8 cellular contexts compared by ENCODE assay signal in the genomic region with DNA sequence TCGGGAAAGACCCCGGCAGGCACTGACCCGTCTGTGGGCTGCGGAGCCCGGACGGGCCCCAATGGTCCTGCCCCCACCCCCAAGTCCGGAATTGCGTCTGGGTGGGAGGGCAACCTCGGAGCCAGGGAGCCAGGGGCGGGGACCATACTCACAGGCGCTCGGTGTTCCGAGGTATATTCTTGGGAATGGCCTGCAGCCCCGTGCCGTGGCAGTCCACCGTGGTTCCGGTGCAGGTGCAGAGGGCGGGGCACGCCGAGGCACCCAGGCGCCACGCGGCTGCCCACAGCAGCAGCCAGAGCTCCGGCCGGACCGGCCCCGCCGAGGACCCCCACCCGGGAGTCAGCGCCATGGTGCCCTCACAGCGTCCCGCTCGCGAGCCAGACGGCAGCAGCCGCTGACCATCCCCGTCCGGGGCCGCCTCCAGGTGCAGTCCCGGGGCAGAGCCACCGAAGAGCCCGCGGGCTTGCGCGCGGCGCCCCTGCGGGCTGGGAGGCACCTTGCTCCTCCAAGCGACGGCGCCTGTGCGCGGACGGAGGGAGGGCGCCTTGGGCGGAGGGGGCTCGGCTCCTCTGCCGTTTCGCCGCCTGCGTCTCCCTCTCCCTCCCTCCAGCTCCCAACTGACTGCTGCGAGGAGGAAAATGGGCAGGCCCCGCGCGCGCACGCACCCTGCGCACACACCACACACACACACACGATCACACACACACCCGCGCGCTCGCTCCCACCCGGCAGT. TPM values are rescaled to one million over a fixed set of nuclear protein-coding genes. Genes with fewer than 3 reads are reported as not detected.
DNase-seq lines count a peak whose midpoint lies in the region; ATAC-seq and TF ChIP-seq lines count a peak whose summit lies in the region.

Gene SLIT1, minus strand, starts transcription at position 634 of the 733 bp plus-strand sequence. Its CDS starts 285 bp downstream, at position 349.

- peak; percentile 47 to 48 for ATAC-seq in activated T-cell treated with anti-CD3 and anti-CD28 coated beads, Interleukin-2, amount 50 U/mL, for 4 hours
- ATAC-seq in HG02884 (IDR thresholded peaks at IDR 0.05; ENCODE audit: unreplicated experiment), result no peak
- ATAC-seq in GM18907 (IDR thresholded peaks at IDR 0.05; ENCODE audit: unreplicated experiment), result no peak

- H3K27me3 ChIP-seq in thyroid gland, result no peaks in the 10 kb centered on the region

- no peaks in the 10 kb centered on the region for H3K9me3 Mint-ChIP-seq in activated T-cell treated with anti-CD3 and anti-CD28 coated beads, Interleukin-2, amount 50 U/mL, for 4 hours

- no peaks in the 10 kb centered on the region for H3K9me3 ChIP-seq in thyroid gland

- TF ChIP-seq CTCF in VCaP (conservative IDR thresholded peaks at IDR 0.05) (peak; percentile 28), thyroid gland (IDR thresholded peaks at IDR 0.05) (no peak)

- peaks cover 7 to 20% of the 10 kb centered on the region in 2 donors for H3K4me1 ChIP-seq in thyroid gland

- H3K4me3 Mint-ChIP-seq in activated T-cell treated with anti-CD3 and anti-CD28 coated beads, Interleukin-2, amount 50 U/mL, for 4 hours, result peak within 1 kb of the TSS; percentile 59

- peak within 1 kb of the TSS in 1 of 3 donors; percentile 8 for H3K4me3 ChIP-seq in thyroid gland (replicated peaks in 1 of 3)

- H3K36me3 Mint-ChIP-seq in activated T-cell treated with anti-CD3 and anti-CD28 coated beads, Interleukin-2, amount 50 U/mL, for 4 hours (ENCODE audit: insufficient read depth), result no peaks in the 10 kb centered on the region

- intact Hi-C loops in thyroid gland (cut with DNase I), result no loop called here

- no peak for TF ChIP-seq POLR2A in thyroid gland (IDR thresholded peaks at IDR 0.05)

- 1 to 2% methylated on average over 13 to 22 of the region's 74 CpGs for WGBS in thyroid gland, 2 donors

- H3K27ac ChIP-seq in VCaP (peak within 1 kb of the TSS; percentile 90), thyroid gland (no peak within 1 kb of the TSS)

- H3K27me3 Mint-ChIP-seq in activated T-cell treated with anti-CD3 and anti-CD28 coated beads, Interleukin-2, amount 50 U/mL, for 4 hours (ENCODE audit: low read depth), result peaks cover 62% of the 10 kb centered on the region

- peaks cover 6% of the 10 kb centered on the region for H3K4me1 Mint-ChIP-seq in activated T-cell treated with anti-CD3 and anti-CD28 coated beads, Interleukin-2, amount 50 U/mL, for 4 hours (ENCODE audit: low read depth)

- no peak for DNase-seq in activated T-cell treated with anti-CD3 and anti-CD28 coated beads, Interleukin-2, amount 50 U/mL, for 4 hours
- no peak for DNase-seq in activated T-cell treated with anti-CD3 and anti-CD28 coated beads, Interleukin-2, amount 50 U/mL, for 1 hour
- peak; percentile 59 for DNase-seq in iPS-NIHi7 (ENCODE audit: extremely low spot score)
- DNase-seq in thyroid gland, result peak; percentile 12 to 18
- DNase-seq in AML-193 (lab: John Stamatoyannopoulos, UW), result no peak

- H3K36me3 ChIP-seq in thyroid gland, result no peaks in the 10 kb centered on the region

RNA-seq across cellular contexts. Expression of gene SLIT1, which starts in this region (rescaled TPM):
- total RNA-seq in activated T-cell treated with anti-CD3 and anti-CD28 coated beads, Interleukin-2, amount 50 U/mL, for 4 hours, result under 1 TPM in 2 of 3 donors, not detected in 1; 0.10 to 0.16 TPM
- total RNA-seq in thyroid gland, result under 1 TPM; under 0.01 to 0.78 (median 0.15) TPM

Comparison
In these comparisons a context has a peak if more than half of its experiments do, and no peak if none do; other contexts are left out.
1. Peak in ATAC-seq in activated T-cell treated with anti-CD3 and anti-CD28 coated beads, Interleukin-2, amount 50 U/mL, for 4 hours; RNA of the gene not detected or under 1 TPM.
2. Peak in DNase-seq in thyroid gland; RNA of the gene not detected or under 1 TPM.